In the genomic region with DNA sequence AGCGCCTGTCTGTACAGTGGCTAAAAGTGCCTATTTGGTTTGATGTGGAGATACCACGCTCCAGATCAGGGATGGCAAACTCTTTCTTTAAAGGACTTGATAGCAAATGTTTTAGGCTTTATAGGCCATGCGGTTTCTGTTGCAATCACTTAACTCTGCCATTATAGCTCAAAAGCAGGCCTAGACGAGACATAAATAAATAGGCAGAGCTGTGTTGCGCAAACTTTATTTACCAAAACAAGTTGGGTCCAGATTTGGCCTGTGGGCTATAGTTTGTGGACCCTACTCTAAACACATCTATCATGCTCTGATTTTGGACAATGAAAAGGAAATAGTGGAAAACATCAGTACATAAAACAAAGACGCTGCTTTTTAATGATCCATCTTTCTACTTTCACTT, we compare ENCODE assay signal across 2 cellular contexts.
TF ChIP-seq lines count a peak whose summit lies in the region.

No MANE protein-coding gene starts in this region.

TF ChIP-seq in IMR-90, 13 proteins besides CTCF, POLR2A, EP300 and RAD21 (continued from another document):
- no peak for TF ChIP-seq MXI1 (IDR thresholded peaks at IDR 0.05; ENCODE audit: borderline replicate concordance, low read depth, low read length)
TF ChIP-seq in IMR-90: peak in this region for 1.

TF ChIP-seq in K562, 482 proteins besides CTCF, POLR2A, EP300 and RAD21 (continued from another document):
- peak; percentile 33; the same call in 1 of the 2 replicates for TF ChIP-seq CEBPB (tag; IDR thresholded peaks at IDR 0.05)
TF ChIP-seq in K562: peak in this region for 1.
